In genomic region chr17:36779550-36779949, GRCh38 we compare ENCODE assay signal across 11 cellular contexts.
"Had no signal": no experiment of that assay in that cellular context is flagged by ENCODE, and none has a peak within 500 bp of the region (broad histone marks: within the 10 kb centered on the region; RNA-seq: fewer than 3 reads in every experiment).

No MANE protein-coding gene starts in this region.

- DNase-seq: GM23248, GOT3, H7, H9, HCEC 1CT, HFFc6 had no signal

- H3K4me3 Mint-ChIP-seq: GM23338, H9, HFFc6 had no signal

- FAIRE-seq: H1, H54 had no signal

- H3K9me3 ChIP-seq: HAP-1 had no signal

- H3K4me2 ChIP-seq: GM23338 had no signal

- H3K4me1 ChIP-seq: HAP-1 had no signal

- H3K9me3 Mint-ChIP-seq: GM23338, H9, HFFc6 had no signal

- ATAC-seq: GM23338, HCT116 had no signal

- H3K9ac ChIP-seq: GM23248 had no signal

- H3K27ac ChIP-seq: GM23248 had no signal

- H3K4me3 ChIP-seq: GM23248, GM23338, HAP-1 had no signal

- H2AFZ ChIP-seq: GM23248, GM23338 had no signal

- H3K27ac Mint-ChIP-seq: GM23338, H9, HFFc6 had no signal

- H3K36me3 ChIP-seq: HAP-1 had no signal
